Comparison of ENCODE assay signal across 8 cellular contexts in the genomic region with DNA sequence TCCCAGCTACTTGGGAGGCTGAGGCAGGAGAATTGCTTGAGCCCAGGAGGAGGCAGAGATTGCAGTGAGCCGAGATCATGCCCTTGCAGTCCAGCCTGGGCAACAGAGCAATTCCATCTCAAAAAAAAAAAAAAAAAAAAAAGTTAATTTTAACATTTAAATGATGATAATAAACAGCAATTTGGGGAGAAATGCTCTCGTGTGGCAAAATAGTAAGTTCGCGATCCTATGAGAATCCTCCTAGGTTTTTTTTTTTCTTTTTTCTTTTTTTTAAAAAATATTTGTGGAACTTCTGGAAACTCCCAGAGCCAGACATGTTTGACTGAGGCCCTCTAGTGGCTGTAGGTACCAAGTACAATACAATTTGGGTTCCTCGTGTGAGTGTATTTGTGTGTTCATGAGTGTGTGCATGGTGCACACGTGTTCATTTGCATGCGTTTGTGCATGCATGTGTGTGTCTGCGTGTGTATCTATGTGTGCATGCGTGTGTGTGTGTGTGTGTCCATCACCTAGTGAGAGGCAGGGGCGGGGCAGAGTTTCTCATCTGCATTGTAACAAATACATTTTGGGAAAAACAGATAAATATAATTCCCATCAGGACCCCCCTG. TPM values are rescaled to one million over a fixed set of nuclear protein-coding genes. Genes with fewer than 3 reads are reported as not detected.
DNase-seq lines count a peak whose midpoint lies in the region; ATAC-seq and TF ChIP-seq lines count a peak whose summit lies in the region.

No MANE protein-coding gene starts in this region.

- no peaks in the 10 kb centered on the region for H3K36me3 ChIP-seq in Karpas-422 (ENCODE audit: insufficient read depth, low read length)
- no peaks in the 10 kb centered on the region for H3K36me3 ChIP-seq in body of pancreas (replicated peaks in 1 of 2; ENCODE audit: insufficient read depth in 1 of 2, low read depth in 2 of 2)

- H3K4me1 ChIP-seq in Karpas-422 (ENCODE audit: low read length) (peaks cover 8% of the 10 kb centered on the region), body of pancreas (no peaks in the 10 kb centered on the region)

- H3K27me3 ChIP-seq in Karpas-422 (ENCODE audit: low read length) (no peaks in the 10 kb centered on the region), body of pancreas (no peaks in the 10 kb centered on the region)

- TF ChIP-seq POLR2A in body of pancreas (IDR thresholded peaks at IDR 0.05): no peak

- no peaks in the 10 kb centered on the region for H3K79me2 ChIP-seq in Karpas-422 (ENCODE audit: low read length)

- no peak overlapping the region for H3K9ac ChIP-seq in Karpas-422 (ENCODE audit: low read length)

- intact Hi-C loops in body of pancreas (cut with DNase I): no loop called here

- WGBS in body of pancreas, 2 donors: 3 to 5% methylated on average over 10 of the region's 10 CpGs

- no peak overlapping the region for H2AFZ ChIP-seq in Karpas-422 (ENCODE audit: low read length)

- H3K27ac ChIP-seq in Karpas-422 (ENCODE audit: low read length) (no peak overlapping the region), body of pancreas (no peak overlapping the region)

- H4K20me1 ChIP-seq in Karpas-422 (ENCODE audit: insufficient read depth, low read depth, low read length): no peaks in the 10 kb centered on the region

- DNase-seq in SHP77 (lab: John Stamatoyannopoulos, UW) (peak; percentile 46 to 61), SHP77 treated with DMSO at 0.1 percent for 48 hours (lab: John Stamatoyannopoulos, UW) (no peak), Karpas-422 (peak; percentile 88), RPMI8226 (peak; percentile 79), body of pancreas (peak; percentile 38 to 63 (median 48)), iPS-NIHi11 (ENCODE audit: low spot score) (peak; percentile 66)
- peak; percentile 14 for DNase-seq in stimulated activated CD4-positive, alpha-beta T cell treated with anti-CD3 and anti-CD28 coated beads, Interleukin-2, amount 100 ng/mL, for 4 hours (ENCODE audit: low read depth)

- no peak overlapping the region for H3K4me2 ChIP-seq in Karpas-422 (ENCODE audit: low read depth, low read length, poor library complexity, severe bottlenecking)

- ATAC-seq in body of pancreas (peak; percentile 74), HG02623 (IDR thresholded peaks at IDR 0.05; ENCODE audit: unreplicated experiment) (no peak)

- TF ChIP-seq CTCF in body of pancreas (IDR thresholded peaks at IDR 0.05): peak; percentile 52 to 93 (median 78)

- H3K9me2 ChIP-seq in Karpas-422 (replicated peaks; ENCODE audit: insufficient read depth, low read length): no peaks in the 10 kb centered on the region

- H3K9me3 ChIP-seq in Karpas-422 (ENCODE audit: low read length) (no peaks in the 10 kb centered on the region), body of pancreas (no peaks in the 10 kb centered on the region)

- no peak overlapping the region for H3K4me3 ChIP-seq in Karpas-422 (ENCODE audit: low read length)
- no peak overlapping the region for H3K4me3 ChIP-seq in body of pancreas

RNA-seq across cellular contexts. Expression of gene TMPRSS9, which starts 31.2 kb away (rescaled TPM):
- total RNA-seq in Karpas-422 (2014; rRNA removed; shearing (Covaris generic); ENCODE audit: low replicate concordance): not detected in 2 replicates
- total RNA-seq in body of pancreas: not detected

RNA-seq across cellular contexts. Expression of gene TIMM13, which starts 36.2 kb away (rescaled TPM):
- total RNA-seq in Karpas-422 (2014; rRNA removed; shearing (Covaris generic); ENCODE audit: low replicate concordance): 49.3 and 66.5 TPM in 2 replicates
- 10 to 100 TPM; 16.3 to 36.6 TPM for total RNA-seq in body of pancreas
